Comparison of ENCODE assay signal across 24 cellular contexts in the genomic region with DNA sequence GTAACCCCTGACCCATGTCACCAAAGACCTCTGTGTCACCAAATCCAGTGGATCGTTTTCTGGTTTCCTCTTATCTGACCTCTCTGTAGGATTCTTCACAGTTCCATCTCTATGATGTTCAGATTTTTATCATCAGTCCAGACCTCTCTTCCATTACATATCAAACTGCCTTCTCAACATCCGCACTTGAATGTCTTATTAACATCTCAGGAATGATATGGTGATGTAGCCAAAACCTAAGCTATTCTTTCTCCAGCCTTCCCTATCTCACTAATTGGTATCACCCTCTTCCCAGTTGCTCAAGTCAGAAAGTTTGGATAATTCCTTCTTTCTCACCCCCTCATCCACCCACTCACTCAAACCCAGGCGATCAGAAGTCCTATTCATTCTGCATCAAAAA. TPM values are rescaled to one million over a fixed set of nuclear protein-coding genes. Genes with fewer than 3 reads are reported as not detected.
DNase-seq lines count a peak whose midpoint lies in the region; ATAC-seq, FAIRE-seq and TF ChIP-seq lines count a peak whose summit lies in the region.
"Had no signal": no experiment of that assay in that cellular context is flagged by ENCODE, and none has a peak within 500 bp of the region (broad histone marks: within the 10 kb centered on the region; RNA-seq: fewer than 3 reads in every experiment).

No MANE protein-coding gene starts in this region.

- H2BK15ac ChIP-seq in mesendoderm (replicated peaks; ENCODE audit: low read depth) = no peak overlapping the region

- no peak overlapping the region for H2AK5ac ChIP-seq in mesendoderm (ENCODE audit: low read length)

- no peak overlapping the region for H3K4me2 ChIP-seq in mesendoderm (ENCODE audit: low read length)
- H3K4me2 ChIP-seq: PC-9 had no signal

- TF ChIP-seq CTCF in HFFc6 (IDR thresholded peaks at IDR 0.05) = no peak
- no peak for TF ChIP-seq CTCF in D721Med (IDR thresholded peaks at IDR 0.05; ENCODE audit: insufficient read depth, missing control alignments)

- no peaks in the 10 kb centered on the region for H3K36me3 ChIP-seq in mesendoderm (ENCODE audit: control insufficient read depth, insufficient read depth, low read length)

- H3K56ac ChIP-seq in mesendoderm (ENCODE audit: low read length) = no peak overlapping the region

- peaks cover 2% of the 10 kb centered on the region; the same call in 1 of the 2 replicates for H3K27me3 Mint-ChIP-seq in HFFc6 (ENCODE audit: insufficient read depth)

- H2BK120ac ChIP-seq in mesendoderm (ENCODE audit: low read depth, low read length) = no peak overlapping the region

- H3K4me1 ChIP-seq in mesendoderm (ENCODE audit: control insufficient read depth, low read depth, low read length) = peaks cover 17% of the 10 kb centered on the region

- H3K4me3 ChIP-seq in mesendoderm (ENCODE audit: low read length) = no peak overlapping the region
- H3K4me3 ChIP-seq: K562, PC-9 had no signal

- no peak for FAIRE-seq in D721Med (lab: Jason Lieb, UNC)
- FAIRE-seq: K562 had no signal

- DNase-seq in EH (ENCODE audit: low read depth) (peak; percentile 80), HFFc6 (peak; percentile 66), mesendoderm (no peak), NCI-H146 treated with DMSO at 0.1 percent for 48 hours (lab: John Stamatoyannopoulos, UW; ENCODE audit: unreplicated experiment) (no peak), D721Med (ENCODE audit: insufficient read length, low spot score) (no peak), NCI-H1105 (lab: John Stamatoyannopoulos, UW) (no peak)
- DNase-seq: DMS79, H7, MM.1S, NCI-H1092, NCI-H1436 treated with DMSO at 0.1 percent for 48 hours, NCI-H2029, NCI-H226, NCI-H510A treated with DMSO at 0.1 percent for 48 hours, NCI-H748 treated with DMSO at 0.1 percent for 48 hours, PC-9, RPMI8226, SHP77, T-helper 17 cell had no signal

- H3K18ac ChIP-seq in mesendoderm (ENCODE audit: low read length) = no peak overlapping the region

- no peak overlapping the region for H4K8ac ChIP-seq in mesendoderm (ENCODE audit: low read depth, low read length)

- no peak overlapping the region for H3K9ac ChIP-seq in mesendoderm (ENCODE audit: low read length)

- H3K4ac ChIP-seq in mesendoderm (ENCODE audit: low read depth, low read length) = no peak overlapping the region

- H3K9me3 Mint-ChIP-seq in HFFc6 = no peaks in the 10 kb centered on the region

- peak overlapping the region; percentile 27 for H4K5ac ChIP-seq in mesendoderm (ENCODE audit: low read length)

- no peak overlapping the region for H3K4me3 Mint-ChIP-seq in HFFc6
- H3K4me3 Mint-ChIP-seq: T-helper 17 cell had no signal

- H3K27ac Mint-ChIP-seq in HFFc6 = no peak overlapping the region
- H3K27ac Mint-ChIP-seq: T-helper 17 cell had no signal

- H2BK5ac ChIP-seq in mesendoderm (ENCODE audit: low read length) = no peak overlapping the region

- no peaks in the 10 kb centered on the region for H3K79me2 ChIP-seq in mesendoderm (ENCODE audit: control insufficient read depth, insufficient read depth, low read length)

- ATAC-seq in GM18858 (IDR thresholded peaks at IDR 0.05; ENCODE audit: unreplicated experiment) = no peak
- ATAC-seq: K562, T-helper 17 cell had no signal

- no CpG with 5 or more reads among the region's 3 CpGs for WGBS in mesendoderm (ENCODE audit: extremely low coverage, insufficient coverage, low lambda C conversion rate)

- H3K36me3 Mint-ChIP-seq in HFFc6 (ENCODE audit: low read depth) = no peaks in the 10 kb centered on the region

- H3K27me3 ChIP-seq in mesendoderm (ENCODE audit: insufficient read depth, low read length, poor library complexity) = no peaks in the 10 kb centered on the region

- no peak overlapping the region for H3K23ac ChIP-seq in mesendoderm (ENCODE audit: low read length)

- peaks cover 10% of the 10 kb centered on the region for H3K4me1 Mint-ChIP-seq in HFFc6 (ENCODE audit: low read depth)
- H3K4me1 Mint-ChIP-seq: T-helper 17 cell had no signal

- no peaks in the 10 kb centered on the region for H3K79me1 ChIP-seq in mesendoderm (ENCODE audit: low read length)

- no peak overlapping the region for H3K27ac ChIP-seq in mesendoderm (ENCODE audit: low read depth, low read length)
- H3K27ac ChIP-seq: C4-2B, PC-9 had no signal

RNA-seq across cellular contexts. Expression of gene APLNR, which starts 13.4 kb away (rescaled TPM):
- not detected for total RNA-seq in HFFc6 (2021; fragmentation: NEBNext Ultra II Directional; extraction: Animal tissue kit (Norgen Biotek cat#: 25700))
- 17.1 TPM for polyA plus RNA-seq in mesendoderm (2013, experiment 1 of 2)
- polyA plus RNA-seq in mesendoderm (2013, experiment 2 of 2) = 15.2 TPM
- total RNA-seq: G401, PC-9, T-helper 17 cell had no signal

RNA-seq across cellular contexts. Expression of gene LRRC55, which starts 41.8 kb away (rescaled TPM):
- not detected for total RNA-seq in HFFc6 (2021; fragmentation: NEBNext Ultra II Directional; extraction: Animal tissue kit (Norgen Biotek cat#: 25700))
- 0.38 TPM for polyA plus RNA-seq in mesendoderm (2013, experiment 1 of 2)
- polyA plus RNA-seq in mesendoderm (2013, experiment 2 of 2) = 0.25 TPM
- total RNA-seq: G401, K562, LHCN-M2, PC-9, T-helper 17 cell had no signal
- polyA plus RNA-seq: K562 had no signal

Comparison
In these comparisons a context has a peak if more than half of its experiments do, and no peak if none do; other contexts are left out.
1. DNase-seq: peak in EH (single experiment) and HFFc6 (single experiment); none in mesendoderm (single experiment), NCI-H146 treated with DMSO at 0.1 percent for 48 hours (single experiment), D721Med (single experiment) and NCI-H1105 (single experiment).